16 cellular contexts compared by ENCODE assay signal in the genomic region with DNA sequence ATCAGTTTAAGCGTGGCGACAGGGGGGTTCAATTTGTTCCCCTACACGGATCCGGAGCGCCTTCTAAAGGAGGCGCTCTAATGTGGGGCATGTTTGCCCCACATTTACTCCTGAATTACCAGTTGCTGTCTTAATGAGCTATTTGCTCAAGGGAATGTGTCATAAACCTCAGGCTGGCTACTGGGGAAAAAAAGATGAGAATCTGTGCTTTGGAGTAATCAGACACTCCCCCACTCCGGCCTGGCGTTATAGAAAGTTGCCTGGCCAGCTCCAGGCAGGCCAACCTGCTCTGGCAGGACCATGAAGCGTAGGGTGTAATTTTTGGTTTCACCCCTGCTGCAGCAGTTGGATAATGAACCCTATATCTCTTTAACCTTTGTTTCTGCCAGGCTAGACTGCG.
"Had no signal": no experiment of that assay in that cellular context is flagged by ENCODE, and none has a peak within 500 bp of the region (broad histone marks: within the 10 kb centered on the region; RNA-seq: fewer than 3 reads in every experiment).

No MANE protein-coding gene starts in this region.

- H3K36me3 ChIP-seq: cardiac muscle cell, thyroid gland had no signal

- H3K4me3 ChIP-seq: cardiac muscle cell, lung, thyroid gland had no signal

- H3K9me3 ChIP-seq: thyroid gland had no signal

- DNase-seq: activated CD4-positive, alpha-beta T cell treated with anti-CD3 and anti-CD28 coated beads for 1 hour; activated CD4-positive, alpha-beta T cell treated with anti-CD3 and anti-CD28 coated beads, Interleukin-2, amount 50 U/mL, for 4 hours; activated naive CD4-positive, alpha-beta T cell treated with anti-CD3 and anti-CD28 coated beads for 36 hours; activated T-cell treated with anti-CD3 and anti-CD28 coated beads for 4 hours; left colon; naive B cell; retina; stimulated activated CD4-positive, alpha-beta T cell treated with anti-CD3 and anti-CD28 coated beads, Interleukin-15, amount 100 ng/mL, for 24 hours; stimulated activated CD4-positive, alpha-beta T cell treated with anti-CD3 and anti-CD28 coated beads, Interleukin-4, amount 100 ng/mL, for 1 hour; stimulated activated naive B cell treated with anti-CD40 and anti-IgM and Interleukin-4, amounts not matched to agents 10 μg/mL and 1 μg/mL and 100 μg/mL, for 72 hours; T1000; thyroid gland had no signal

- H3K27me3 ChIP-seq: cardiac muscle cell, thyroid gland had no signal

- H3K27ac ChIP-seq: cardiac muscle cell, thyroid gland, VCaP had no signal

- FAIRE-seq: islet of Langerhans had no signal
